In genomic region chr1:93681095-93681548, GRCh38 we compare ENCODE assay signal across 8 cellular contexts. TPM values are rescaled to one million over a fixed set of nuclear protein-coding genes. Genes with fewer than 3 reads are reported as not detected.
DNase-seq lines count a peak whose midpoint lies in the region; ATAC-seq, FAIRE-seq and TF ChIP-seq lines count a peak whose summit lies in the region.

No MANE protein-coding gene starts in this region.

- H3K4me3 ChIP-seq in A549 (peak overlapping the region; percentile 94), iPS-11a (ENCODE audit: low read depth, low read length) (peak overlapping the region; percentile 69), skin epidermis (peak overlapping the region; percentile 59 to 89 (median 72))

- no peaks in the 10 kb centered on the region for H3K36me3 Mint-ChIP-seq in activated naive CD8-positive, alpha-beta T cell treated with anti-CD3 and anti-CD28 coated beads for 36 hours

- TF ChIP-seq EP300 in A549 (IDR thresholded peaks at IDR 0.05), result no peak

- peak overlapping the region; percentile 93 to 100 for H3K27ac ChIP-seq in A549
- H3K27ac ChIP-seq in skin epidermis, result peak overlapping the region; percentile 65 to 93 (median 87)

- H3K4me1 Mint-ChIP-seq in activated naive CD8-positive, alpha-beta T cell treated with anti-CD3 and anti-CD28 coated beads for 36 hours, result peaks cover 9% of the 10 kb centered on the region

- POLR2A ChIA-PET in A549 (lab: Yijun Ruan, JAX), result interaction anchor here (0.6 to 2.4 kb wide), 12 partner anchors 8 to 165 kb away, joined by 3 to 11 read pairs (median 4); no protein-coding TSS in a partner anchor

- peaks cover 51% of the 10 kb centered on the region for H3K4me1 ChIP-seq in A549

- peaks cover 69% of the 10 kb centered on the region for H3K27me3 Mint-ChIP-seq in activated naive CD8-positive, alpha-beta T cell treated with anti-CD3 and anti-CD28 coated beads for 36 hours

- H3K4me2 ChIP-seq in A549, result peak overlapping the region; percentile 98

- no peak for TF ChIP-seq POLR2A in A549 (IDR thresholded peaks at IDR 0.05; ENCODE audit: low read length)

- peak; percentile 60 to 65 for ATAC-seq in A549
- ATAC-seq in GM19025 (IDR thresholded peaks at IDR 0.05; ENCODE audit: low read depth, unreplicated experiment), result peak; percentile 20
- ATAC-seq in HG03175 (IDR thresholded peaks at IDR 0.05; ENCODE audit: unreplicated experiment), result peak; percentile 31

- WGBS in A549 (ENCODE audit: missing lambda C conversion rate), result 0% methylated on average over 9 of the region's 42 CpGs

- CTCF ChIA-PET in A549 (lab: Yijun Ruan, JAX), result interaction anchor here (0.6 to 5.8 kb wide), 14 partner anchors 9 to 163 kb away, joined by 3 to 40 read pairs (median 5); no protein-coding TSS in a partner anchor

- H3K27ac Mint-ChIP-seq in activated naive CD8-positive, alpha-beta T cell treated with anti-CD3 and anti-CD28 coated beads for 36 hours, result no peak overlapping the region

- DNase-seq in A549 (ENCODE audit: low read depth in 1 of 2, low spot score in 1 of 2) (no peak), Kasumi-1 (lab: John Stamatoyannopoulos, UW) (no peak), EL (no peak)
- DNase-seq in activated naive CD8-positive, alpha-beta T cell treated with anti-CD3 and anti-CD28 coated beads for 36 hours, result peak; percentile 15

- TF ChIP-seq RAD21 in A549 (conservative IDR thresholded peaks at IDR 0.05 in 1 of 2, IDR thresholded peaks at IDR 0.05 in 1 of 2), result no peak

- no peaks in the 10 kb centered on the region for H3K9me3 Mint-ChIP-seq in activated naive CD8-positive, alpha-beta T cell treated with anti-CD3 and anti-CD28 coated beads for 36 hours

- FAIRE-seq in A549 (lab: Jason Lieb, UNC), result no peak

- no peak for TF ChIP-seq CTCF in A549 (IDR thresholded peaks at IDR 0.05)

- H3K4me3 Mint-ChIP-seq in activated naive CD8-positive, alpha-beta T cell treated with anti-CD3 and anti-CD28 coated beads for 36 hours, result peak overlapping the region; percentile 69

- no peaks in the 10 kb centered on the region for H3K9me3 ChIP-seq in A549

TF ChIP-seq in A549, 52 proteins besides CTCF, POLR2A, EP300 and RAD21:
- no peak for TF ChIP-seq CBX8 (IDR thresholded peaks at IDR 0.05)
- no peak for TF ChIP-seq NPAS2 (CRISPR knock-in tag; IDR thresholded peaks at IDR 0.05; ENCODE audit: borderline replicate concordance)
- no peak for TF ChIP-seq RCOR1 (IDR thresholded peaks at IDR 0.05; ENCODE audit: low read depth, low read length)
- no peak for TF ChIP-seq ELK1 (IDR thresholded peaks at IDR 0.05; ENCODE audit: low read depth, low read length)
- no peak; the same call in 1 of the 2 replicates for TF ChIP-seq PHF8 (IDR thresholded peaks at IDR 0.05; ENCODE audit: borderline replicate concordance, low read depth)
- no peak for TF ChIP-seq ESRRA (IDR thresholded peaks at IDR 0.05; ENCODE audit: borderline replicate concordance, low read length)
- no peak for TF ChIP-seq MAZ (IDR thresholded peaks at IDR 0.05; ENCODE audit: borderline replicate concordance, low read depth, low read length)
- no peak for TF ChIP-seq CHD4 (IDR thresholded peaks at IDR 0.05; ENCODE audit: borderline replicate concordance)
- no peak for TF ChIP-seq SMC3 (IDR thresholded peaks at IDR 0.05)
- TF ChIP-seq JUN (IDR thresholded peaks at IDR 0.05), result no peak
- TF ChIP-seq ZC3H11A (IDR thresholded peaks at IDR 0.05), result no peak

RNA-seq across cellular contexts. Expression of gene BCAR3, which starts 0.5 kb away (rescaled TPM):
- polyA plus RNA-seq in A549 (2011; rRNA removed) (31.6 and 32.1 TPM in 2 replicates), A549 (2017; fragmentation: RNase III; extraction: RNeasy Plus Mini Kit Qiagen cat#74134 plus additional on column Dnase treatment) (29.8 to 35.8 TPM (median 33.4 TPM) in 3 replicates)
- polyA plus RNA-seq in A549 (2012; cell fraction: cytosol; rRNA removed), result 28.6 and 37.0 TPM in 2 replicates
- polyA plus RNA-seq in A549 (2012; cell fraction: nucleus; rRNA removed), result 40.5 and 50.4 TPM in 2 replicates
- 27.5 and 30.0 TPM in 2 replicates for polyA minus RNA-seq in A549 (2011; rRNA and poly(A)+ RNA removed)
- under 1 TPM; 0.66 to 0.72 TPM for total RNA-seq in activated naive CD8-positive, alpha-beta T cell treated with anti-CD3 and anti-CD28 coated beads for 36 hours
